ENCODE assay signal across 18 cellular contexts in genomic region chr17:76307966-76308338, GRCh38. TPM values are rescaled to one million over a fixed set of nuclear protein-coding genes. Genes with fewer than 3 reads are reported as not detected.
DNase-seq lines count a peak whose midpoint lies in the region; ATAC-seq, FAIRE-seq and TF ChIP-seq lines count a peak whose summit lies in the region.
"Had no signal": no experiment of that assay in that cellular context is flagged by ENCODE, and none has a peak within 500 bp of the region (broad histone marks: within the 10 kb centered on the region; RNA-seq: fewer than 3 reads in every experiment).

Gene QRICH2 (minus strand): TSS chr17:76308276. CDS start chr17:76307998, 278 bp downstream.

- H3K27me3 ChIP-seq in K562 (ENCODE audit: control insufficient read depth in 2 of 2, insufficient read depth in 2 of 2, low read length in 2 of 2) (no peaks in the 10 kb centered on the region), upper lobe of right lung (no peaks in the 10 kb centered on the region)

- no peaks in the 10 kb centered on the region for H3K9me1 ChIP-seq in K562 (ENCODE audit: control insufficient read depth, insufficient read depth, low read length)

- H4K20me1 ChIP-seq in K562 (replicated peaks; ENCODE audit: control insufficient read depth, insufficient read depth, low read length): no peaks in the 10 kb centered on the region

- TF ChIP-seq RAD21 in K562 (CRISPR knock-in tag; conservative IDR thresholded peaks at IDR 0.05 in 1 of 2, IDR thresholded peaks at IDR 0.05 in 1 of 2): no peak

- H3K36me3 Mint-ChIP-seq in glutamatergic neuron (ENCODE audit: unreplicated experiment): no peaks in the 10 kb centered on the region

- ATAC-seq in K562: no peak
- ATAC-seq in upper lobe of right lung: no peak
- no peak for ATAC-seq in GM21381 (IDR thresholded peaks at IDR 0.05; ENCODE audit: unreplicated experiment)
- ATAC-seq in GM19035 (IDR thresholded peaks at IDR 0.05; ENCODE audit: unreplicated experiment): no peak

- H3K4me1 Mint-ChIP-seq in glutamatergic neuron (ENCODE audit: low read depth, unreplicated experiment): no peaks in the 10 kb centered on the region

- H3K36me3 ChIP-seq in K562 (ENCODE audit: control insufficient read depth, insufficient read depth, low read length) (peaks cover 21% of the 10 kb centered on the region), upper lobe of right lung (peaks cover 26% of the 10 kb centered on the region)

- H3K4me3 Mint-ChIP-seq in glutamatergic neuron (ENCODE audit: unreplicated experiment): no peak within 1 kb of the TSS
- H3K4me3 Mint-ChIP-seq: CD8-positive, alpha-beta memory T cell had no signal

- POLR2A ChIA-PET in K562 (lab: Yijun Ruan, JAX): interaction anchor here (0.8 to 1.0 kb wide), 2 partner anchors 13 to 77 kb away, joined by 3 to 4 read pairs; no protein-coding TSS in a partner anchor

- in situ Hi-C loops in K562 (cut with MboI): no loop called here

- intact Hi-C loops in K562 (cut with micrococcal nuclease): no loop called here
- intact Hi-C loops in posterior vena cava (cut with DNase I): no loop called here
- intact Hi-C loops in upper lobe of right lung (cut with DNase I): no loop called here
- intact Hi-C loops in cardiac septum (cut with DNase I): no loop called here

- H3K79me2 ChIP-seq in K562 (ENCODE audit: control insufficient read depth, insufficient read depth, low read length): no peaks in the 10 kb centered on the region

- 98% methylated on average over 13 of the region's 44 CpGs for WGBS in K562 (ENCODE audit: insufficient coverage, low coverage, missing lambda C conversion rate)

- no peak for TF ChIP-seq EP300 in K562 (IDR thresholded peaks at IDR 0.05; ENCODE audit: low read length)

- no peak for TF ChIP-seq CTCF in K562 (IDR thresholded peaks at IDR 0.05 in 2 of 3, conservative IDR thresholded peaks at IDR 0.05 in 1 of 3; ENCODE audit: insufficient read depth in 2 of 3, low read depth in 1 of 3, low read length in 3 of 3)
- TF ChIP-seq CTCF in glutamatergic neuron (IDR thresholded peaks at IDR 0.05; ENCODE audit: partially characterized antibody, unreplicated experiment): no peak
- no peak for TF ChIP-seq CTCF in upper lobe of right lung (IDR thresholded peaks at IDR 0.05)
- no peak for TF ChIP-seq CTCF in GM10266 (IDR thresholded peaks at IDR 0.05; ENCODE audit: control insufficient read depth, insufficient read depth, low read depth, missing control alignments)

- no peak for TF ChIP-seq POLR2A in K562 (conservative IDR thresholded peaks at IDR 0.05)

- H3K4me2 ChIP-seq in K562 (ENCODE audit: insufficient read depth, low read length): no peak within 1 kb of the TSS

- H3K27ac Mint-ChIP-seq in glutamatergic neuron (ENCODE audit: unreplicated experiment): no peak within 1 kb of the TSS

- FAIRE-seq in K562 (lab: Jason Lieb, UNC): no peak

- H3K9me3 ChIP-seq in K562 (replicated peaks; ENCODE audit: control insufficient read depth, insufficient read depth, low read depth, low read length): no peaks in the 10 kb centered on the region
- no peaks in the 10 kb centered on the region for H3K9me3 ChIP-seq in upper lobe of right lung
- H3K9me3 ChIP-seq: HAP-1 had no signal

- DNase-seq in K562 (ENCODE audit: extremely low read depth in 1 of 4, low spot score in 3 of 4) (no peak), glutamatergic neuron (no peak), posterior vena cava (ENCODE audit: low spot score) (peak; percentile 66), upper lobe of right lung (peak; percentile 61), GM10266 (ENCODE audit: extremely low spot score) (no peak), cardiac septum (ENCODE audit: low spot score) (no peak)
- DNase-seq: ACHN; C1 segment of cervical spinal cord; CD8-positive, alpha-beta memory T cell; DMS53; NCI-H1105 treated with DMSO at 0.1 percent for 48 hours; NCI-H1694; NCI-H510A treated with DMSO at 0.1 percent for 48 hours; NCI-H774; SHP77 treated with DMSO at 0.1 percent for 48 hours had no signal

- H3K4me1 ChIP-seq in K562 (replicated peaks in 1 of 2; ENCODE audit: control insufficient read depth in 2 of 2, insufficient read depth in 2 of 2, low read length in 2 of 2) (peaks cover 0 to 4% of the 10 kb centered on the region in 2 experiments; a peak in 2 of 5 replicates), upper lobe of right lung (no peaks in the 10 kb centered on the region)
- H3K4me1 ChIP-seq: HAP-1 had no signal

- CTCF ChIA-PET in K562 (lab: Yijun Ruan, JAX; ENCODE audit: low intra/inter-chr PET ratio): no interaction called here

- no peak within 1 kb of the TSS for H3K9ac ChIP-seq in K562 (ENCODE audit: insufficient read depth in 1 of 2, low read depth in 2 of 2, low read length in 2 of 2)

- no peak within 1 kb of the TSS for H3K27ac ChIP-seq in K562 (ENCODE audit: extremely low read depth, low read depth, low read length)
- H3K27ac ChIP-seq in upper lobe of right lung: no peak within 1 kb of the TSS

- H2AFZ ChIP-seq in K562 (ENCODE audit: low read depth, low read length): no peak within 1 kb of the TSS

- H3K4me3 ChIP-seq in K562 (no peak within 1 kb of the TSS), upper lobe of right lung (no peak within 1 kb of the TSS)
- H3K4me3 ChIP-seq: HAP-1 had no signal

- BruUV-seq in K562 (replicated peaks; lab: Mats Ljungman, UMichigan): no TSS peak

- no peaks in the 10 kb centered on the region for H3K27me3 Mint-ChIP-seq in glutamatergic neuron (ENCODE audit: unreplicated experiment)

- H3K9me3 Mint-ChIP-seq in glutamatergic neuron (ENCODE audit: unreplicated experiment): no peaks in the 10 kb centered on the region
- H3K9me3 Mint-ChIP-seq: CD8-positive, alpha-beta memory T cell had no signal

TF ChIP-seq in K562, 482 proteins besides CTCF, POLR2A, EP300 and RAD21:
- TF ChIP-seq MCM7 (IDR thresholded peaks at IDR 0.05): no peak
- no peak for TF ChIP-seq PATZ1 (CRISPR knock-in tag; IDR thresholded peaks at IDR 0.05; ENCODE audit: borderline replicate concordance)
- TF ChIP-seq POLR2AphosphoS2 (IDR thresholded peaks at IDR 0.05; ENCODE audit: low read length): 0 out of 2 replicates have a peak, but pooled peaks have one; percentile 10
- no peak for TF ChIP-seq PTTG1 (tag; IDR thresholded peaks at IDR 0.05; ENCODE audit: low read depth)
- peak; percentile 48; the same call in 1 of the 2 replicates for TF ChIP-seq POLR2G (IDR thresholded peaks at IDR 0.05; ENCODE audit: low read depth, low read length)
- peak; percentile 59; the same call in 1 of the 2 replicates for TF ChIP-seq ZBTB33 (CRISPR knock-in tag; IDR thresholded peaks at IDR 0.05)

RNA-seq across cellular contexts. Expression of gene QRICH2, which starts in this region (rescaled TPM):
- total RNA-seq in K562 (2011; cell fraction: chromatin; rRNA removed; ENCODE audit: low replicate concordance): 4.4 and 9.4 TPM in 2 replicates
- 3.3 and 4.1 TPM in 2 replicates for total RNA-seq in K562 (2011; cell fraction: nucleolus; rRNA removed)
- 2.4 TPM in 2 replicates for total RNA-seq in K562 (2011; cell fraction: nucleoplasm; rRNA removed)
- total RNA-seq in K562 (2014; rRNA removed) (1.3 and 1.5 TPM in 2 replicates), K562 (2014; rRNA removed; fragmentation: Illumina TruSeq; extraction: Trizol) (0.89 and 1.1 TPM in 2 replicates), K562 (2015; rRNA removed; fragmentation: Illumina TruSeq; extraction: Trizol) (1.6 and 2.0 TPM in 2 replicates), K562 (2021) (1.4 and 2.0 TPM in 2 replicates), glutamatergic neuron (ENCODE audit: unreplicated experiment) (12.2 TPM), posterior vena cava (1 to 10 TPM in 1 of 2 donors, under 1 TPM in 1; 0.83 to 1.6 TPM), upper lobe of right lung (3.4 TPM), cardiac septum (1.8 TPM)
- polyA plus RNA-seq in K562 (2011; rRNA removed) (0.46 and 1.3 TPM in 2 replicates), K562 (2014; fragmentation: Illumina TruSeq; extraction: Trizol) (0.40 and 0.61 TPM in 2 replicates), K562 (2014; fragmentation: Nextera tagmentation; extraction: Ambion mirVana) (under 1 TPM; 0.03 to 0.07 TPM), K562 (2014; rRNA removed) (0.81 and 1.2 TPM in 2 replicates)
- 0.82 and 1.0 TPM in 2 replicates for polyA plus RNA-seq in K562 (2011; cell fraction: cytosol; rRNA removed)
- 3.4 and 4.1 TPM in 2 replicates for polyA plus RNA-seq in K562 (2011; cell fraction: nucleus; rRNA removed)
- 1.5 and 13.0 TPM in 2 replicates for polyA plus RNA-seq in K562 (2012)
- polyA minus RNA-seq in K562 (2011; rRNA and poly(A)+ RNA removed): 6.7 and 10.1 TPM in 2 replicates
- 1.8 and 2.2 TPM in 2 replicates for polyA minus RNA-seq in K562 (2011; cell fraction: cytosol; rRNA and poly(A)+ RNA removed)
- 1.1 and 2.2 TPM in 2 replicates for polyA minus RNA-seq in K562 (2011; cell fraction: nucleus; rRNA and poly(A)+ RNA removed)

Comparison
In these comparisons a context has a peak if more than half of its experiments do, and no peak if none do; other contexts are left out.
1. DNase-seq: peak in posterior vena cava (single experiment) and upper lobe of right lung (single experiment); none in K562 (0 of 4), glutamatergic neuron (single experiment), GM10266 (single experiment) and cardiac septum (single experiment).